21 cellular contexts compared by ENCODE assay signal in genomic region chr2:45178854-45179253, GRCh38.
A peak's percentile ranks its signal among the peaks of the same experiment; 100 is the strongest.
DNase-seq lines count a peak whose midpoint lies in the region; ATAC-seq and TF ChIP-seq lines count a peak whose summit lies in the region.
"Had no signal": no experiment of that assay in that cellular context is flagged by ENCODE, and none has a peak within 500 bp of the region (broad histone marks: within the 10 kb centered on the region; RNA-seq: fewer than 3 reads in every experiment).

No MANE protein-coding gene starts in this region.

- CTCF ChIA-PET in activated CD8-positive, alpha-beta T cell treated with anti-CD3 and anti-CD28 coated beads, Interleukin-2, amount 10 ng/mL, durations not matched to agents 7 days and 5 days (lab: Charles Lee) = no interaction called here
- CTCF ChIA-PET in activated CD8-positive, alpha-beta T cell treated with anti-CD3 and anti-CD28 coated beads for 36 hours (lab: Charles Lee) = no interaction called here

- no peaks in the 10 kb centered on the region for H3K4me1 Mint-ChIP-seq in activated CD8-positive, alpha-beta T cell treated with anti-CD3 and anti-CD28 coated beads, Interleukin-2, amount 10 ng/mL, durations not matched to agents 7 days and 5 days (ENCODE audit: low read depth)
- H3K4me1 Mint-ChIP-seq in activated CD8-positive, alpha-beta T cell treated with anti-CD3 and anti-CD28 coated beads for 36 hours (ENCODE audit: low read depth) = peaks cover 2% of the 10 kb centered on the region
- H3K4me1 Mint-ChIP-seq: activated naive CD8-positive, alpha-beta T cell treated with anti-CD3 and anti-CD28 coated beads, Interleukin-2, amount 10 ng/mL, durations not matched to agents 7 days and 5 days had no signal

- POLR2A ChIA-PET in activated CD8-positive, alpha-beta T cell treated with anti-CD3 and anti-CD28 coated beads, Interleukin-2, amount 10 ng/mL, durations not matched to agents 7 days and 5 days (lab: Charles Lee) = no interaction called here
- POLR2A ChIA-PET in activated CD8-positive, alpha-beta T cell treated with anti-CD3 and anti-CD28 coated beads for 36 hours (lab: Charles Lee) = no interaction called here

- H3K27ac Mint-ChIP-seq in activated CD8-positive, alpha-beta T cell treated with anti-CD3 and anti-CD28 coated beads, Interleukin-2, amount 10 ng/mL, durations not matched to agents 7 days and 5 days = no peak overlapping the region
- no peak overlapping the region for H3K27ac Mint-ChIP-seq in activated CD8-positive, alpha-beta T cell treated with anti-CD3 and anti-CD28 coated beads for 36 hours
- H3K27ac Mint-ChIP-seq: activated naive CD8-positive, alpha-beta T cell treated with anti-CD3 and anti-CD28 coated beads, Interleukin-2, amount 10 ng/mL, durations not matched to agents 7 days and 5 days; activated T-helper 1 cell treated with anti-CD3 and anti-CD28 coated beads, Interleukin-12 subunit alpha, Interleukin-12 subunit beta, Interleukin-2, Interleukin-4 antibody, amounts not matched to agents 30 ng/mL and 10 ng/mL and 1 ng/mL, durations not matched to agents 14 hours and 24 hours and 36 hours; nephron had no signal

- no peak for TF ChIP-seq CTCF in activated CD8-positive, alpha-beta T cell treated with anti-CD3 and anti-CD28 coated beads for 36 hours (IDR thresholded peaks at IDR 0.05)
- no peak for TF ChIP-seq CTCF in fibroblast of mammary gland (conservative IDR thresholded peaks at IDR 0.05; ENCODE audit: control insufficient read depth, insufficient read depth, low read depth, low read length)

- no peak overlapping the region for H3K4me3 Mint-ChIP-seq in activated CD8-positive, alpha-beta T cell treated with anti-CD3 and anti-CD28 coated beads, Interleukin-2, amount 10 ng/mL, durations not matched to agents 7 days and 5 days
- no peak overlapping the region for H3K4me3 Mint-ChIP-seq in activated CD8-positive, alpha-beta T cell treated with anti-CD3 and anti-CD28 coated beads for 36 hours
- H3K4me3 Mint-ChIP-seq: activated naive CD8-positive, alpha-beta T cell treated with anti-CD3 and anti-CD28 coated beads, Interleukin-2, amount 10 ng/mL, durations not matched to agents 7 days and 5 days; activated T-helper 1 cell treated with anti-CD3 and anti-CD28 coated beads, Interleukin-12 subunit alpha, Interleukin-12 subunit beta, Interleukin-2, Interleukin-4 antibody, amounts not matched to agents 30 ng/mL and 10 ng/mL and 1 ng/mL, durations not matched to agents 14 hours and 24 hours and 36 hours; nephron had no signal

- DNase-seq in activated CD8-positive, alpha-beta T cell treated with anti-CD3 and anti-CD28 coated beads, Interleukin-2, amount 10 ng/mL, durations not matched to agents 7 days and 5 days = peak; percentile 1
- DNase-seq in activated CD8-positive, alpha-beta T cell treated with anti-CD3 and anti-CD28 coated beads for 36 hours = no peak
- DNase-seq in RPMI7951 (ENCODE audit: low read depth) = peak; percentile 85
- DNase-seq in fibroblast of mammary gland (ENCODE audit: low read depth) = peak; percentile 93
- no peak for DNase-seq in C1 segment of cervical spinal cord (lab: John Stamatoyannopoulos, UW)
- no peak for DNase-seq in hepatic stellate cell (ENCODE audit: low spot score)
- DNase-seq in left ventricle myocardium superior = no peak
- no peak for DNase-seq in NCI-H69 (lab: John Stamatoyannopoulos, UW)
- DNase-seq: ACHN; activated naive CD8-positive, alpha-beta T cell treated with anti-CD3 and anti-CD28 coated beads, Interleukin-2, amount 10 ng/mL, durations not matched to agents 7 days and 5 days; NCI-H1436 treated with DMSO at 0.1 percent for 48 hours; NCI-H82; OCI-M1; posterior cingulate gyrus; stimulated activated CD4-positive, alpha-beta T cell treated with anti-CD3 and anti-CD28 coated beads, Interleukin-4, amount 100 ng/mL, for 4 hours had no signal

- intact Hi-C loops in activated CD8-positive, alpha-beta T cell treated with anti-CD3 and anti-CD28 coated beads for 36 hours (cut with micrococcal nuclease) = loop anchor here (10.0 kb wide), 1 partner anchor 164 kb away; no protein-coding TSS in a partner anchor
- intact Hi-C loops in left ventricle myocardium superior (cut with micrococcal nuclease) = no loop called here

- no peaks in the 10 kb centered on the region for H3K36me3 Mint-ChIP-seq in activated CD8-positive, alpha-beta T cell treated with anti-CD3 and anti-CD28 coated beads, Interleukin-2, amount 10 ng/mL, durations not matched to agents 7 days and 5 days (ENCODE audit: low read depth)
- H3K36me3 Mint-ChIP-seq in activated CD8-positive, alpha-beta T cell treated with anti-CD3 and anti-CD28 coated beads for 36 hours (ENCODE audit: low read depth) = no peaks in the 10 kb centered on the region
- H3K36me3 Mint-ChIP-seq: activated naive CD8-positive, alpha-beta T cell treated with anti-CD3 and anti-CD28 coated beads, Interleukin-2, amount 10 ng/mL, durations not matched to agents 7 days and 5 days had no signal

- H3K27me3 Mint-ChIP-seq in activated CD8-positive, alpha-beta T cell treated with anti-CD3 and anti-CD28 coated beads, Interleukin-2, amount 10 ng/mL, durations not matched to agents 7 days and 5 days (ENCODE audit: low read depth) = peaks cover 38% of the 10 kb centered on the region
- H3K27me3 Mint-ChIP-seq in activated CD8-positive, alpha-beta T cell treated with anti-CD3 and anti-CD28 coated beads for 36 hours = peaks cover 26% of the 10 kb centered on the region

- no peak overlapping the region for H3K4me3 ChIP-seq in fibroblast of mammary gland (ENCODE audit: control insufficient read depth, low read depth, low read length)
- H3K4me3 ChIP-seq: gastroesophageal sphincter, HAP-1, SJSA1 had no signal

- H3K9me3 Mint-ChIP-seq in activated CD8-positive, alpha-beta T cell treated with anti-CD3 and anti-CD28 coated beads, Interleukin-2, amount 10 ng/mL, durations not matched to agents 7 days and 5 days (ENCODE audit: insufficient read depth) = no peaks in the 10 kb centered on the region
- H3K9me3 Mint-ChIP-seq in activated CD8-positive, alpha-beta T cell treated with anti-CD3 and anti-CD28 coated beads for 36 hours = peaks cover 2% of the 10 kb centered on the region
- H3K9me3 Mint-ChIP-seq: activated T-helper 1 cell treated with anti-CD3 and anti-CD28 coated beads, Interleukin-12 subunit alpha, Interleukin-12 subunit beta, Interleukin-2, Interleukin-4 antibody, amounts not matched to agents 30 ng/mL and 10 ng/mL and 1 ng/mL, durations not matched to agents 14 hours and 24 hours and 36 hours had no signal

- no peak for ATAC-seq in activated CD8-positive, alpha-beta T cell treated with anti-CD3 and anti-CD28 coated beads, Interleukin-2, amount 10 ng/mL, durations not matched to agents 7 days and 5 days
- no peak for ATAC-seq in activated CD8-positive, alpha-beta T cell treated with anti-CD3 and anti-CD28 coated beads for 36 hours
- ATAC-seq in left ventricle myocardium superior = no peak
- ATAC-seq: activated CD4-positive, CD25-positive, alpha-beta regulatory T cell treated with anti-CD3 and anti-CD28 coated beads, Interleukin-2, amount 50 U/mL, for 24 hours; gastroesophageal sphincter had no signal

Comparison
In these comparisons a context has a peak if more than half of its experiments do, and no peak if none do; other contexts are left out.
1. DNase-seq: peak in activated CD8-positive, alpha-beta T cell treated with anti-CD3 and anti-CD28 coated beads, Interleukin-2, amount 10 ng/mL, durations not matched to agents 7 days and 5 days (single experiment), RPMI7951 (single experiment) and fibroblast of mammary gland (single experiment); none in activated CD8-positive, alpha-beta T cell treated with anti-CD3 and anti-CD28 coated beads for 36 hours (single experiment), C1 segment of cervical spinal cord (0 of 14), hepatic stellate cell (single experiment), left ventricle myocardium superior (single experiment) and NCI-H69 (single experiment).